In genomic region chr5:82204567-82204966, GRCh38 we compare ENCODE assay signal across 21 cellular contexts.
"Had no signal": no experiment of that assay in that cellular context is flagged by ENCODE, and none has a peak within 500 bp of the region (broad histone marks: within the 10 kb centered on the region; RNA-seq: fewer than 3 reads in every experiment).

No MANE protein-coding gene starts in this region.

- H3K4me3 ChIP-seq: coronary artery, dorsolateral prefrontal cortex, esophagus muscularis mucosa, gastroesophageal sphincter, heart left ventricle, left lung, lower lobe of right lung, mucosa of descending colon had no signal

- H3K27me3 ChIP-seq: dorsolateral prefrontal cortex, esophagus muscularis mucosa, foreskin keratinocyte, gastroesophageal sphincter, heart left ventricle, left lung had no signal

- H3K36me3 ChIP-seq: esophagus muscularis mucosa, gastroesophageal sphincter, heart left ventricle, left lung, lower lobe of right lung had no signal

- ATAC-seq: foreskin keratinocyte, gastroesophageal sphincter, heart left ventricle, left cardiac atrium, left lung, left ventricle myocardium superior, lower lobe of right lung, mucosa of descending colon had no signal

- FAIRE-seq: colon, endothelial cell of umbilical vein, frontal cortex, keratinocyte had no signal

- H3K27ac ChIP-seq: coronary artery, dorsolateral prefrontal cortex, esophagus muscularis mucosa, foreskin keratinocyte, gastroesophageal sphincter, heart left ventricle, left lung, lower lobe of right lung had no signal

- DNase-seq: dermis blood vessel endothelial cell; dorsolateral prefrontal cortex; effector CD4-positive, alpha-beta T cell; effector memory CD4-positive, alpha-beta T cell; foreskin keratinocyte; heart left ventricle; hippocampal formation; left cardiac atrium; left lung; left ventricle myocardium superior; lower lobe of right lung; mesenchymal stem cell; mucosa of descending colon; naive B cell had no signal

- H3K9me3 ChIP-seq: esophagus muscularis mucosa, gastroesophageal sphincter, heart left ventricle, left lung, lower lobe of right lung, mucosa of descending colon had no signal

- H3K4me1 ChIP-seq: esophagus muscularis mucosa, foreskin keratinocyte, gastroesophageal sphincter, heart left ventricle, left lung, lower lobe of right lung had no signal
